ENCODE assay signal across 8 cellular contexts in genomic region chr19:51904331-51905165, GRCh38. TPM values are rescaled to one million over a fixed set of nuclear protein-coding genes. Genes with fewer than 3 reads are reported as not detected.
DNase-seq lines count a peak whose midpoint lies in the region; ATAC-seq and TF ChIP-seq lines count a peak whose summit lies in the region.

Gene ZNF649 (minus strand): TSS chr19:51905017. CDS start chr19:51900107, 4,910 bp downstream.

- peaks cover 41% of the 10 kb centered on the region for H3K36me3 Mint-ChIP-seq in Calu3 (ENCODE audit: insufficient read depth, unreplicated experiment)

- H3K27me3 ChIP-seq in MG63 (no peaks in the 10 kb centered on the region), osteoblast (ENCODE audit: insufficient read depth, low read length) (peaks cover 3% of the 10 kb centered on the region)

- CTCF ChIA-PET in Calu3 (lab: Charles Lee) = no interaction called here

- DNase-seq in Calu3 (peak; percentile 87), MG63 (peak; percentile 74), T follicular helper cell (ENCODE audit: low read depth) (peak; percentile 57), Right ventricle myocardium superior (peak; percentile 91), osteoblast (ENCODE audit: insufficient read length, low spot score, missing footprints) (peak; percentile 93)
- peak; percentile 49 for DNase-seq in activated naive CD8-positive, alpha-beta T cell treated with anti-CD3 and anti-CD28 coated beads, Interleukin-2, amount 50 U/mL, for 16 hours (ENCODE audit: low read depth, low spot score)

- peaks cover 7% of the 10 kb centered on the region for H3K4me1 Mint-ChIP-seq in Calu3 (ENCODE audit: low read depth, unreplicated experiment)

- H3K4me2 ChIP-seq in osteoblast (ENCODE audit: insufficient read depth, low read length) = peak within 1 kb of the TSS; percentile 90

- peaks cover 24% of the 10 kb centered on the region for H3K9me3 Mint-ChIP-seq in Calu3 (ENCODE audit: low read depth, unreplicated experiment)

- TF ChIP-seq CTCF in Calu3 (IDR thresholded peaks at IDR 0.05; ENCODE audit: unreplicated experiment) (no peak), osteoblast (IDR thresholded peaks at IDR 0.05; ENCODE audit: extremely low read depth, low read depth, low read length) (no peak)

- H3K79me2 ChIP-seq in osteoblast (ENCODE audit: insufficient read depth, low read length) = peaks cover 41% of the 10 kb centered on the region

- H3K27ac ChIP-seq in osteoblast (ENCODE audit: low read depth, low read length) (peak within 1 kb of the TSS; percentile 46), temporal lobe (ENCODE audit: low read depth, low read length) (peak within 1 kb of the TSS; percentile 63)

- peak within 1 kb of the TSS; percentile 69 for H3K4me3 ChIP-seq in MG63
- H3K4me3 ChIP-seq in osteoblast (ENCODE audit: insufficient read depth, low read length) = peak within 1 kb of the TSS; percentile 90

- H3K4me3 Mint-ChIP-seq in Calu3 (ENCODE audit: low read depth, unreplicated experiment) = peak within 1 kb of the TSS; percentile 86

- intact Hi-C loops in Calu3 (cut with micrococcal nuclease; ENCODE audit: unreplicated experiment) (loop anchor here (2.0 kb wide), 2 partner anchors 16 to 22 kb away; partner anchors contain the start of gene ZNF613), Right ventricle myocardium superior (cut with DNase I) (no loop called here)

- peak; percentile 86 for ATAC-seq in GM21529 (IDR thresholded peaks at IDR 0.05; ENCODE audit: unreplicated experiment)
- peak; percentile 100 for ATAC-seq in Right ventricle myocardium superior (ENCODE audit: poor library complexity)

- H3K27ac Mint-ChIP-seq in Calu3 (ENCODE audit: unreplicated experiment) = peak within 1 kb of the TSS; percentile 90

- H4K20me1 ChIP-seq in osteoblast (ENCODE audit: insufficient read depth, low read length) = no peaks in the 10 kb centered on the region

- no TSS peak for BruUV-seq in Calu3 (replicated peaks; lab: Mats Ljungman, UMichigan)

- no peaks in the 10 kb centered on the region for H3K27me3 Mint-ChIP-seq in Calu3 (ENCODE audit: unreplicated experiment)

- H3K4me1 ChIP-seq in osteoblast (ENCODE audit: insufficient read depth, low read length) = peaks cover 7% of the 10 kb centered on the region

- H3K9me3 ChIP-seq in MG63 = peaks cover 33% of the 10 kb centered on the region
- H3K9me3 ChIP-seq in osteoblast (ENCODE audit: low read depth, low read length) = no peaks in the 10 kb centered on the region

- H3K36me3 ChIP-seq in MG63 (peaks cover 13% of the 10 kb centered on the region), osteoblast (ENCODE audit: insufficient read depth, low read length) (peaks cover 2% of the 10 kb centered on the region)

- H2AFZ ChIP-seq in osteoblast (ENCODE audit: low read length) = peak within 1 kb of the TSS; percentile 92

RNA-seq across cellular contexts. Expression of gene ZNF649, which starts in this region (rescaled TPM):
- total RNA-seq in Calu3 (2022) (14.6 and 15.5 TPM in 2 replicates), Right ventricle myocardium superior (6.4 TPM), osteoblast (5.4 and 7.7 TPM in 2 replicates), temporal lobe (21.6 TPM)
- total RNA-seq in MG63 (2014; rRNA removed; shearing (Covaris generic); ENCODE audit: low replicate concordance) = 6.6 and 7.4 TPM in 2 replicates

Comparison
In these comparisons a context has a peak if more than half of its experiments do, and no peak if none do; other contexts are left out.
1. Peak in every context shown above with its lines: DNase-seq, ATAC-seq, H3K4me3 ChIP-seq and H3K27ac ChIP-seq.